Comparison of ENCODE assay signal across 32 cellular contexts in genomic region chr20:59416916-59417315, GRCh38.
"Had no signal": no experiment of that assay in that cellular context is flagged by ENCODE, and none has a peak within 500 bp of the region (broad histone marks: within the 10 kb centered on the region; RNA-seq: fewer than 3 reads in every experiment).

No MANE protein-coding gene starts in this region.

- H3K4me3 ChIP-seq: adrenal gland, ascending aorta, body of pancreas, breast epithelium, cardiac muscle cell had no signal

- H3K27ac ChIP-seq: adrenal gland, ascending aorta, body of pancreas, brain microvascular endothelial cell, breast epithelium, cardiac muscle cell had no signal

- H3K27me3 ChIP-seq: adrenal gland, ascending aorta, body of pancreas, brain microvascular endothelial cell, cardiac muscle cell had no signal

- H3K36me3 ChIP-seq: adrenal gland, ascending aorta, brain microvascular endothelial cell, breast epithelium, cardiac muscle cell had no signal

- ATAC-seq: activated naive CD4-positive, alpha-beta T cell treated with anti-CD3 and anti-CD28 coated beads, Interleukin-2, amount 50 U/mL, for 72 hours; activated naive CD8-positive, alpha-beta T cell treated with anti-CD3 and anti-CD28 coated beads, Interleukin-2, amount 50 U/mL, for 24 hours; activated T-cell treated with anti-CD3 and anti-CD28 coated beads, Interleukin-2, amount 50 U/mL, for 4 hours; activated T-cell treated with anti-CD3 and anti-CD28 coated beads, Interleukin-2, amount 50 U/mL, for 72 hours; activated T-helper 17 cell treated with anti-CD3 and anti-CD28 coated beads, Interleukin-2, amount 50 U/mL, for 72 hours; body of pancreas had no signal

- H3K4me1 ChIP-seq: adrenal gland, ascending aorta, body of pancreas, breast epithelium had no signal

- H3K9me3 ChIP-seq: adrenal gland, ascending aorta, body of pancreas, breast epithelium had no signal

- DNase-seq: activated effector memory CD4-positive, alpha-beta T cell treated with anti-CD3 and anti-CD28 coated beads, Interleukin-2, amount 50 U/mL, for 16 hours; activated effector memory CD4-positive, alpha-beta T cell treated with Interleukin-2 at 50 U/mL for 16 hours; activated gamma-delta T cell; activated gamma-delta T cell treated with Interleukin-2 at 50 U/mL for 16 hours; activated naive CD4-positive, alpha-beta T cell; activated naive CD4-positive, alpha-beta T cell treated with anti-CD3 and anti-CD28 coated beads for 36 hours; activated naive CD4-positive, alpha-beta T cell treated with anti-CD3 and anti-CD28 coated beads, Interleukin-2, amount 10 ng/mL, durations not matched to agents 7 days and 5 days; activated naive CD4-positive, alpha-beta T cell treated with anti-CD3 and anti-CD28 coated beads, Interleukin-2, amount 50 U/mL, for 16 hours; activated naive CD4-positive, alpha-beta T cell treated with Interleukin-2 at 50 U/mL for 16 hours; activated naive CD8-positive, alpha-beta T cell treated with anti-CD3 and anti-CD28 coated beads for 36 hours; activated naive CD8-positive, alpha-beta T cell treated with anti-CD3 and anti-CD28 coated beads, Interleukin-2, amount 10 ng/mL, durations not matched to agents 7 days and 5 days; activated naive CD8-positive, alpha-beta T cell treated with anti-CD3 and anti-CD28 coated beads, Interleukin-2, amount 50 U/mL, for 24 hours; activated T-cell treated with anti-CD3 and anti-CD28 coated beads, Interleukin-2, amount 50 U/mL, for 1 hour; activated T-cell treated with anti-CD3 and anti-CD28 coated beads, Interleukin-2, amount 50 U/mL, for 24 hours; activated T-cell treated with anti-CD3 and anti-CD28 coated beads, Interleukin-2, amount 50 U/mL, for 4 hours; activated T-cell treated with anti-CD3 and anti-CD28 coated beads, Interleukin-2, amount 50 U/mL, for 48 hours; activated T-cell treated with anti-CD3 and anti-CD28 coated beads, Interleukin-2, amount 50 U/mL, for 72 hours; adrenal gland; amniotic stem cell; amygdala; anterior cingulate cortex; aorta; body of pancreas; brain microvascular endothelial cell; caudate nucleus; central memory CD4-positive, alpha-beta T cell; cerebellar nuclear complex had no signal
